In genomic region chr2:156332452-156333273, GRCh38 we compare ENCODE assay signal across 1 cellular context.
TF ChIP-seq lines count a peak whose summit lies in the region.

Gene NR4A2 (minus strand): TSS chr2:156332721. CDS start chr2:156330186, 2,535 bp downstream.

TF ChIP-seq in HepG2, 621 proteins besides CTCF, POLR2A, EP300 and RAD21 (continued from another document):
- TF ChIP-seq, protein P1, sequence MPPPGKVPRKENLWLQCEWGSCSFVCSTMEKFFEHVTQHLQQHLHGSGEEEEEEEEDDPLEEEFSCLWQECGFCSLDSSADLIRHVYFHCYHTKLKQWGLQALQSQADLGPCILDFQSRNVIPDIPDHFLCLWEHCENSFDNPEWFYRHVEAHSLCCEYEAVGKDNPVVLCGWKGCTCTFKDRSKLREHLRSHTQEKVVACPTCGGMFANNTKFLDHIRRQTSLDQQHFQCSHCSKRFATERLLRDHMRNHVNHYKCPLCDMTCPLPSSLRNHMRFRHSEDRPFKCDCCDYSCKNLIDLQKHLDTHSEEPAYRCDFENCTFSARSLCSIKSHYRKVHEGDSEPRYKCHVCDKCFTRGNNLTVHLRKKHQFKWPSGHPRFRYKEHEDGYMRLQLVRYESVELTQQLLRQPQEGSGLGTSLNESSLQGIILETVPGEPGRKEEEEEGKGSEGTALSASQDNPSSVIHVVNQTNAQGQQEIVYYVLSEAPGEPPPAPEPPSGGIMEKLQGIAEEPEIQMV (CRISPR knock-in tag; IDR thresholded peaks at IDR 0.05; ENCODE audit: low read depth) = no peak
- TF ChIP-seq, protein P2, sequence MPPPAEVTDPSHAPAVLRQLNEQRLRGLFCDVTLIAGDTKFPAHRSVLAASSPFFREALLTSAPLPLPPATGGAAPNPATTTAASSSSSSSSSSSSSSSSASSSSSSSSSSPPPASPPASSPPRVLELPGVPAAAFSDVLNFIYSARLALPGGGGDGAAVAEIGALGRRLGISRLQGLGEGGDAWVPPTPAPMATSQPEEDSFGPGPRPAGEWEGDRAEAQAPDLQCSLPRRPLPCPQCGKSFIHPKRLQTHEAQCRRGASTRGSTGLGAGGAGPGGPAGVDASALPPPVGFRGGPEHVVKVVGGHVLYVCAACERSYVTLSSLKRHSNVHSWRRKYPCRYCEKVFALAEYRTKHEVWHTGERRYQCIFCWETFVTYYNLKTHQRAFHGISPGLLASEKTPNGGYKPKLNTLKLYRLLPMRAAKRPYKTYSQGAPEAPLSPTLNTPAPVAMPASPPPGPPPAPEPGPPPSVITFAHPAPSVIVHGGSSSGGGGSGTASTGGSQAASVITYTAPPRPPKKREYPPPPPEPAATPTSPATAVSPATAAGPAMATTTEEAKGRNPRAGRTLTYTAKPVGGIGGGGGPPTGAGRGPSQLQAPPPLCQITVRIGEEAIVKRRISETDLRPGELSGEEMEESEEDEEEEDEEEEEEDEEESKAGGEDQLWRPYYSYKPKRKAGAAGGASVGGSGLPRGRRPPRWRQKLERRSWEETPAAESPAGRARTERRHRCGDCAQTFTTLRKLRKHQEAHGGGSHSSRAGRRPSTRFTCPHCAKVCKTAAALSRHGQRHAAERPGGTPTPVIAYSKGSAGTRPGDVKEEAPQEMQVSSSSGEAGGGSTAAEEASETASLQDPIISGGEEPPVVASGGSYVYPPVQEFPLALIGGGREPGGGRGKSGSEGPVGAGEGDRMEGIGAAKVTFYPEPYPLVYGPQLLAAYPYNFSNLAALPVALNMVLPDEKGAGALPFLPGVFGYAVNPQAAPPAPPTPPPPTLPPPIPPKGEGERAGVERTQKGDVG (CRISPR knock-in tag; IDR thresholded peaks at IDR 0.05; ENCODE audit: borderline replicate concordance) = 0 out of 2 replicates have a peak, but pooled peaks have one; percentile 1
- TF ChIP-seq ZNF629 (CRISPR knock-in tag; conservative IDR thresholded peaks at IDR 0.05) = no peak
- TF ChIP-seq HIC2 (CRISPR knock-in tag; IDR thresholded peaks at IDR 0.05; ENCODE audit: low read depth) = no peak
- peak; percentile 70; the same call in 1 of the 2 replicates for TF ChIP-seq HOXA3 (CRISPR knock-in tag; IDR thresholded peaks at IDR 0.05)
- TF ChIP-seq, protein P3, sequence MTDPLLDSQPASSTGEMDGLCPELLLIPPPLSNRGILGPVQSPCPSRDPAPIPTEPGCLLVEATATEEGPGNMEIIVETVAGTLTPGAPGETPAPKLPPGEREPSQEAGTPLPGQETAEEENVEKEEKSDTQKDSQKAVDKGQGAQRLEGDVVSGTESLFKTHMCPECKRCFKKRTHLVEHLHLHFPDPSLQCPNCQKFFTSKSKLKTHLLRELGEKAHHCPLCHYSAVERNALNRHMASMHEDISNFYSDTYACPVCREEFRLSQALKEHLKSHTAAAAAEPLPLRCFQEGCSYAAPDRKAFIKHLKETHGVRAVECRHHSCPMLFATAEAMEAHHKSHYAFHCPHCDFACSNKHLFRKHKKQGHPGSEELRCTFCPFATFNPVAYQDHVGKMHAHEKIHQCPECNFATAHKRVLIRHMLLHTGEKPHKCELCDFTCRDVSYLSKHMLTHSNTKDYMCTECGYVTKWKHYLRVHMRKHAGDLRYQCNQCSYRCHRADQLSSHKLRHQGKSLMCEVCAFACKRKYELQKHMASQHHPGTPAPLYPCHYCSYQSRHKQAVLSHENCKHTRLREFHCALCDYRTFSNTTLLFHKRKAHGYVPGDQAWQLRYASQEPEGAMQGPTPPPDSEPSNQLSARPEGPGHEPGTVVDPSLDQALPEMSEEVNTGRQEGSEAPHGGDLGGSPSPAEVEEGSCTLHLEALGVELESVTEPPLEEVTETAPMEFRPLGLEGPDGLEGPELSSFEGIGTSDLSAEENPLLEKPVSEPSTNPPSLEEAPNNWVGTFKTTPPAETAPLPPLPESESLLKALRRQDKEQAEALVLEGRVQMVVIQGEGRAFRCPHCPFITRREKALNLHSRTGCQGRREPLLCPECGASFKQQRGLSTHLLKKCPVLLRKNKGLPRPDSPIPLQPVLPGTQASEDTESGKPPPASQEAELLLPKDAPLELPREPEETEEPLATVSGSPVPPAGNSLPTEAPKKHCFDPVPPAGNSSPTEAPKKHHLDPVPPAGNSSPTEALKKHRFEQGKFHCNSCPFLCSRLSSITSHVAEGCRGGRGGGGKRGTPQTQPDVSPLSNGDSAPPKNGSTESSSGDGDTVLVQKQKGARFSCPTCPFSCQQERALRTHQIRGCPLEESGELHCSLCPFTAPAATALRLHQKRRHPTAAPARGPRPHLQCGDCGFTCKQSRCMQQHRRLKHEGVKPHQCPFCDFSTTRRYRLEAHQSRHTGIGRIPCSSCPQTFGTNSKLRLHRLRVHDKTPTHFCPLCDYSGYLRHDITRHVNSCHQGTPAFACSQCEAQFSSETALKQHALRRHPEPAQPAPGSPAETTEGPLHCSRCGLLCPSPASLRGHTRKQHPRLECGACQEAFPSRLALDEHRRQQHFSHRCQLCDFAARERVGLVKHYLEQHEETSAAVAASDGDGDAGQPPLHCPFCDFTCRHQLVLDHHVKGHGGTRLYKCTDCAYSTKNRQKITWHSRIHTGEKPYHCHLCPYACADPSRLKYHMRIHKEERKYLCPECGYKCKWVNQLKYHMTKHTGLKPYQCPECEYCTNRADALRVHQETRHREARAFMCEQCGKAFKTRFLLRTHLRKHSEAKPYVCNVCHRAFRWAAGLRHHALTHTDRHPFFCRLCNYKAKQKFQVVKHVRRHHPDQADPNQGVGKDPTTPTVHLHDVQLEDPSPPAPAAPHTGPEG (CRISPR knock-in tag; IDR thresholded peaks at IDR 0.05) = 0 out of 2 replicates have a peak, but pooled peaks have one; percentile 4
- 0 out of 2 replicates have a peak, but pooled peaks have one; percentile 48 for TF ChIP-seq THAP8 (CRISPR knock-in tag; IDR thresholded peaks at IDR 0.05; ENCODE audit: borderline replicate concordance)
- 0 out of 2 replicates have a peak, but pooled peaks have one; percentile 28 for TF ChIP-seq ZNF556 (CRISPR knock-in tag; IDR thresholded peaks at IDR 0.05; ENCODE audit: borderline replicate concordance)
- peak; percentile 73 for TF ChIP-seq ZNF687 (CRISPR knock-in tag; IDR thresholded peaks at IDR 0.05)
- no peak for TF ChIP-seq MIER2 (CRISPR knock-in tag; IDR thresholded peaks at IDR 0.05)
- no peak for TF ChIP-seq ZNF260 (CRISPR knock-in tag; IDR thresholded peaks at IDR 0.05; ENCODE audit: borderline replicate concordance, low read depth)
- TF ChIP-seq, protein P4, sequence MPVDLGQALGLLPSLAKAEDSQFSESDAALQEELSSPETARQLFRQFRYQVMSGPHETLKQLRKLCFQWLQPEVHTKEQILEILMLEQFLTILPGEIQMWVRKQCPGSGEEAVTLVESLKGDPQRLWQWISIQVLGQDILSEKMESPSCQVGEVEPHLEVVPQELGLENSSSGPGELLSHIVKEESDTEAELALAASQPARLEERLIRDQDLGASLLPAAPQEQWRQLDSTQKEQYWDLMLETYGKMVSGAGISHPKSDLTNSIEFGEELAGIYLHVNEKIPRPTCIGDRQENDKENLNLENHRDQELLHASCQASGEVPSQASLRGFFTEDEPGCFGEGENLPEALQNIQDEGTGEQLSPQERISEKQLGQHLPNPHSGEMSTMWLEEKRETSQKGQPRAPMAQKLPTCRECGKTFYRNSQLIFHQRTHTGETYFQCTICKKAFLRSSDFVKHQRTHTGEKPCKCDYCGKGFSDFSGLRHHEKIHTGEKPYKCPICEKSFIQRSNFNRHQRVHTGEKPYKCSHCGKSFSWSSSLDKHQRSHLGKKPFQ (CRISPR knock-in tag; IDR thresholded peaks at IDR 0.05; ENCODE audit: insufficient replicate concordance) = no peak
- TF ChIP-seq ZNF264 (CRISPR knock-in tag; IDR thresholded peaks at IDR 0.05) = no peak
- TF ChIP-seq ATF5 (CRISPR knock-in tag; IDR thresholded peaks at IDR 0.05; ENCODE audit: low read depth) = no peak
- peak; percentile 34; the same call in 1 of the 2 replicates for TF ChIP-seq HDAC1 (CRISPR knock-in tag; IDR thresholded peaks at IDR 0.05)
- no peak for TF ChIP-seq ZBTB42 (CRISPR knock-in tag; IDR thresholded peaks at IDR 0.05)
- no peak for TF ChIP-seq ZSCAN20 (CRISPR knock-in tag; IDR thresholded peaks at IDR 0.05; ENCODE audit: borderline replicate concordance)
- TF ChIP-seq NRL (CRISPR knock-in tag; IDR thresholded peaks at IDR 0.05; ENCODE audit: borderline replicate concordance) = peak; percentile 17; the same call in 1 of the 2 replicates
- no peak for TF ChIP-seq ZBTB39 (CRISPR knock-in tag; IDR thresholded peaks at IDR 0.05)
TF ChIP-seq in HepG2: peak in this region for 47.
